1 cellular context compared by ENCODE assay signal in the genomic region with DNA sequence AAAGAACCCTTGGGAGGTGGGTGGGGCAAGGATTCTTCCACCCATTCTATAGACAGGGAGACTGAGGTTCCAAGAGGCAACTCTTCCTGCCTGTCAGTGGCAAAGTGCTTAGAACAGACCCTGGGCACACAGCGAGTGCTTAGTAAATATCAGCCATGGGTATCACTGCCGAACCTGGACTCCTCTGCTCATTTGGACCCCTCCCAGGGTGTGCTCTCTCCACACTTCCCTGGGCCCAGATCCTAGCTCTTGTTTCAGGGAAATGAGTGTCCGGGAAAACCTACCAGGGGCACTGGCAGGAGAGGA.
TF ChIP-seq lines count a peak whose summit lies in the region.

No MANE protein-coding gene starts in this region.

TF ChIP-seq in HepG2, 621 proteins besides CTCF, POLR2A, EP300 and RAD21 (continued from another document):
- no peak for TF ChIP-seq FLYWCH1 (CRISPR knock-in tag; IDR thresholded peaks at IDR 0.05)
- TF ChIP-seq, protein P1, sequence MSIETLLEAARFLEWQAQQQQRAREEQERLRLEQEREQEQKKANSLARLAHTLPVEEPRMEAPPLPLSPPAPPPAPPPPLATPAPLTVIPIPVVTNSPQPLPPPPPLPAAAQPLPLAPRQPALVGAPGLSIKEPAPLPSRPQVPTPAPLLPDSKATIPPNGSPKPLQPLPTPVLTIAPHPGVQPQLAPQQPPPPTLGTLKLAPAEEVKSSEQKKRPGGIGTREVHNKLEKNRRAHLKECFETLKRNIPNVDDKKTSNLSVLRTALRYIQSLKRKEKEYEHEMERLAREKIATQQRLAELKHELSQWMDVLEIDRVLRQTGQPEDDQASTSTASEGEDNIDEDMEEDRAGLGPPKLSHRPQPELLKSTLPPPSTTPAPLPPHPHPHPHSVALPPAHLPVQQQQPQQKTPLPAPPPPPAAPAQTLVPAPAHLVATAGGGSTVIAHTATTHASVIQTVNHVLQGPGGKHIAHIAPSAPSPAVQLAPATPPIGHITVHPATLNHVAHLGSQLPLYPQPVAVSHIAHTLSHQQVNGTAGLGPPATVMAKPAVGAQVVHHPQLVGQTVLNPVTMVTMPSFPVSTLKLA (IDR thresholded peaks at IDR 0.05) = no peak
- no peak for TF ChIP-seq ARNT (IDR thresholded peaks at IDR 0.05)
- no peak for TF ChIP-seq FOXO1 (CRISPR knock-in tag; IDR thresholded peaks at IDR 0.05)
- TF ChIP-seq CEBPB (IDR thresholded peaks at IDR 0.05; ENCODE audit: borderline replicate concordance, low read depth, low read length) = no peak
- TF ChIP-seq, protein P2, sequence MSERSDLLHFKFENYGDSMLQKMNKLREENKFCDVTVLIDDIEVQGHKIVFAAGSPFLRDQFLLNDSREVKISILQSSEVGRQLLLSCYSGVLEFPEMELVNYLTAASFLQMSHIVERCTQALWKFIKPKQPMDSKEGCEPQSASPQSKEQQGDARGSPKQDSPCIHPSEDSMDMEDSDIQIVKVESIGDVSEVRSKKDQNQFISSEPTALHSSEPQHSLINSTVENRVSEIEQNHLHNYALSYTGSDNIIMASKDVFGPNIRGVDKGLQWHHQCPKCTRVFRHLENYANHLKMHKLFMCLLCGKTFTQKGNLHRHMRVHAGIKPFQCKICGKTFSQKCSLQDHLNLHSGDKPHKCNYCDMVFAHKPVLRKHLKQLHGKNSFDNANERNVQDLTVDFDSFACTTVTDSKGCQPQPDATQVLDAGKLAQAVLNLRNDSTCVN (CRISPR knock-in tag; IDR thresholded peaks at IDR 0.05; ENCODE audit: borderline replicate concordance) = no peak
- peak; percentile 56 for TF ChIP-seq ZNF629 (CRISPR knock-in tag; conservative IDR thresholded peaks at IDR 0.05)
- TF ChIP-seq ZNF431 (CRISPR knock-in tag; IDR thresholded peaks at IDR 0.05; ENCODE audit: borderline replicate concordance, low read depth) = no peak
